ENCODE assay signal across 21 cellular contexts in genomic region chr16:66528294-66528693, GRCh38. TPM values are rescaled to one million over a fixed set of nuclear protein-coding genes. Genes with fewer than 3 reads are reported as not detected.
A peak's percentile ranks its signal among the peaks of the same experiment; 100 is the strongest.
DNase-seq lines count a peak whose midpoint lies in the region; ATAC-seq and TF ChIP-seq lines count a peak whose summit lies in the region.
"Had no signal": no experiment of that assay in that cellular context is flagged by ENCODE, and none has a peak within 500 bp of the region (broad histone marks: within the 10 kb centered on the region; RNA-seq: fewer than 3 reads in every experiment).

No MANE protein-coding gene starts in this region.

- H3K27ac ChIP-seq in CD4-positive, CD25-positive, alpha-beta regulatory T cell (ENCODE audit: insufficient read depth, low read length, poor library complexity, severe bottlenecking) = no peak overlapping the region
- no peak overlapping the region for H3K27ac ChIP-seq in HCT116 (ENCODE audit: low read depth, low read length)
- H3K27ac ChIP-seq in thyroid gland = no peak overlapping the region
- H3K27ac ChIP-seq in uterus = no peak overlapping the region
- H3K27ac ChIP-seq: HL-60, Peyer's patch had no signal

- peaks cover 5 to 57% (median 31%) of the 10 kb centered on the region in 4 donors for H3K4me1 Mint-ChIP-seq in CD4-positive, CD25-positive, alpha-beta regulatory T cell
- H3K4me1 Mint-ChIP-seq in dendritic cell treated with granulocyte-macrophage colony-stimulating factor and Interleukin-4, amounts not matched to agents 40 ng/mL and 50 ng/mL, for 4 days (ENCODE audit: low read depth) = peaks cover 59% of the 10 kb centered on the region

- H3K27ac Mint-ChIP-seq in CD4-positive, CD25-positive, alpha-beta regulatory T cell = peak overlapping the region in 2 of 3 donors; percentile 63 to 93
- peak overlapping the region; percentile 17 for H3K27ac Mint-ChIP-seq in dendritic cell treated with granulocyte-macrophage colony-stimulating factor and Interleukin-4, amounts not matched to agents 40 ng/mL and 50 ng/mL, for 4 days

- no peaks in the 10 kb centered on the region for H3K36me3 ChIP-seq in CD4-positive, CD25-positive, alpha-beta regulatory T cell (ENCODE audit: control insufficient read depth, insufficient read depth, low read length)
- H3K36me3 ChIP-seq in HCT116 (ENCODE audit: control insufficient read depth in 1 of 2, insufficient read depth in 2 of 2, low read length in 2 of 2) (peaks cover 7 to 9% of the 10 kb centered on the region in 2 experiments; a peak in 2 of 4 replicates), thyroid gland (peaks cover 20 to 23% of the 10 kb centered on the region in 2 donors), uterus (no peaks in the 10 kb centered on the region)

- TF ChIP-seq POLR2A in HCT116 (IDR thresholded peaks at IDR 0.05; ENCODE audit: borderline replicate concordance, extremely low read depth, insufficient read depth, insufficient read length) (no peak), thyroid gland (IDR thresholded peaks at IDR 0.05) (no peak), uterus (IDR thresholded peaks at IDR 0.05) (no peak)

- no peak overlapping the region for H2AFZ ChIP-seq in HCT116 (ENCODE audit: low read depth, low read length, poor library complexity, severe bottlenecking)

- H3K9me2 ChIP-seq in HCT116 (ENCODE audit: insufficient read depth) = no peaks in the 10 kb centered on the region

- BruUV-seq in HCT116 (replicated peaks; lab: Mats Ljungman, UMichigan) = no TSS peak

- CTCF ChIA-PET in HCT116 (lab: Charles Lee) = no interaction called here

- intact Hi-C loops in HCT116 (cut with micrococcal nuclease) (no loop called here), thyroid gland (cut with DNase I) (no loop called here), uterus (cut with DNase I; ENCODE audit: low total_unique reads) (no loop called here)
- intact Hi-C loops in dendritic cell treated with granulocyte-macrophage colony-stimulating factor and Interleukin-4, amounts not matched to agents 40 ng/mL and 50 ng/mL, for 4 days (cut with micrococcal nuclease) = no loop called here

- H3K27me3 ChIP-seq in CD4-positive, CD25-positive, alpha-beta regulatory T cell (ENCODE audit: control insufficient read depth, insufficient read depth, low read length) = no peaks in the 10 kb centered on the region
- no peaks in the 10 kb centered on the region for H3K27me3 ChIP-seq in HCT116 (ENCODE audit: insufficient read depth, low read length)
- H3K27me3 ChIP-seq in thyroid gland = no peaks in the 10 kb centered on the region
- no peaks in the 10 kb centered on the region for H3K27me3 ChIP-seq in uterus
- H3K27me3 ChIP-seq: Peyer's patch had no signal

- TF ChIP-seq CTCF in HCT116 (IDR thresholded peaks at IDR 0.05 in 2 of 3, conservative IDR thresholded peaks at IDR 0.05 in 1 of 3; ENCODE audit: borderline replicate concordance in 1 of 3, insufficient read depth in 1 of 3, low read depth in 2 of 3, low read length in 2 of 3) (no peak), thyroid gland (IDR thresholded peaks at IDR 0.05) (no peak), uterus (IDR thresholded peaks at IDR 0.05) (no peak)

- no peak overlapping the region for H3K4me2 ChIP-seq in HCT116 (ENCODE audit: low read length)

- no peak for DNase-seq in CD4-positive, CD25-positive, alpha-beta regulatory T cell
- DNase-seq in HCT116 (ENCODE audit: low read depth, low spot score) (no peak), thyroid gland (no peak), uterus (no peak)
- DNase-seq: AML-193; DMS153; GF-D8; KBM-7; NCI-H1105 treated with DMSO at 0.1 percent for 48 hours; NCI-H1694; NCI-H2107; NCI-H510A; NCI-H748 treated with DMSO at 0.1 percent for 48 hours; NK-92 treated with Interleukin-12 subunit alpha and Interleukin-12 subunit beta, amount 100 ng/mL, for 24 hours had no signal

- RAD21 ChIA-PET in HCT116 (lab: Charles Lee; ENCODE audit: low non-redundant PET in 1 of 2, low total read pairs in 2 of 2, uncharacterized antibody in 2 of 2, unreplicated experiment in 2 of 2) = no interaction called here

- H3K4me1 ChIP-seq in CD4-positive, CD25-positive, alpha-beta regulatory T cell (ENCODE audit: control insufficient read depth, insufficient read depth, low read length, poor library complexity, severe bottlenecking) = peaks cover 27% of the 10 kb centered on the region
- H3K4me1 ChIP-seq in HCT116 (ENCODE audit: control insufficient read depth in 1 of 2, insufficient read depth in 2 of 2, low read length in 2 of 2) (no peaks in the 10 kb centered on the region; a peak in 1 of 4 replicates), thyroid gland (peaks cover 28 to 35% of the 10 kb centered on the region in 2 donors), uterus (no peaks in the 10 kb centered on the region)
- H3K4me1 ChIP-seq: HAP-1 had no signal

- H3K9me3 Mint-ChIP-seq in CD4-positive, CD25-positive, alpha-beta regulatory T cell = no peaks in the 10 kb centered on the region
- no peaks in the 10 kb centered on the region for H3K9me3 Mint-ChIP-seq in dendritic cell treated with granulocyte-macrophage colony-stimulating factor and Interleukin-4, amounts not matched to agents 40 ng/mL and 50 ng/mL, for 4 days

- H3K79me2 ChIP-seq in HCT116 (ENCODE audit: insufficient read depth, low read length) = no peaks in the 10 kb centered on the region

- no peaks in the 10 kb centered on the region for H3K27me3 Mint-ChIP-seq in CD4-positive, CD25-positive, alpha-beta regulatory T cell
- H3K27me3 Mint-ChIP-seq in dendritic cell treated with granulocyte-macrophage colony-stimulating factor and Interleukin-4, amounts not matched to agents 40 ng/mL and 50 ng/mL, for 4 days = no peaks in the 10 kb centered on the region

- H3K9me3 ChIP-seq in CD4-positive, CD25-positive, alpha-beta regulatory T cell (ENCODE audit: control insufficient read depth in 2 of 2, low read length in 2 of 2) = no peaks in the 10 kb centered on the region
- H3K9me3 ChIP-seq in HCT116 (ENCODE audit: control insufficient read depth in 1 of 2, insufficient read depth in 1 of 2, low read depth in 1 of 2, low read length in 2 of 2) (no peaks in the 10 kb centered on the region), thyroid gland (no peaks in the 10 kb centered on the region), uterus (no peaks in the 10 kb centered on the region)
- H3K9me3 ChIP-seq: HAP-1, Peyer's patch had no signal

- H3K4me3 ChIP-seq in CD4-positive, CD25-positive, alpha-beta regulatory T cell (ENCODE audit: low read depth, low read length) = no peak overlapping the region
- H3K4me3 ChIP-seq in HCT116 (replicated peaks in 1 of 2; ENCODE audit: low read depth in 1 of 2, low read length in 2 of 2) = no peak overlapping the region
- no peak overlapping the region for H3K4me3 ChIP-seq in thyroid gland (replicated peaks in 1 of 3)
- no peak overlapping the region for H3K4me3 ChIP-seq in uterus
- H3K4me3 ChIP-seq: HAP-1, Peyer's patch had no signal

- no peak overlapping the region for H3K4me3 Mint-ChIP-seq in CD4-positive, CD25-positive, alpha-beta regulatory T cell
- H3K4me3 Mint-ChIP-seq in dendritic cell treated with granulocyte-macrophage colony-stimulating factor and Interleukin-4, amounts not matched to agents 40 ng/mL and 50 ng/mL, for 4 days = no peak overlapping the region

- POLR2A ChIA-PET in HCT116 (lab: Charles Lee) = no interaction called here

- TF ChIP-seq RAD21 in HCT116 (IDR thresholded peaks at IDR 0.05; ENCODE audit: low read depth) = no peak

- peaks cover 4% of the 10 kb centered on the region for H3K36me3 Mint-ChIP-seq in CD4-positive, CD25-positive, alpha-beta regulatory T cell
- H3K36me3 Mint-ChIP-seq in dendritic cell treated with granulocyte-macrophage colony-stimulating factor and Interleukin-4, amounts not matched to agents 40 ng/mL and 50 ng/mL, for 4 days (ENCODE audit: low read depth) = peaks cover 85% of the 10 kb centered on the region

- no peaks in the 10 kb centered on the region for H4K20me1 ChIP-seq in HCT116 (ENCODE audit: insufficient read depth)

- ATAC-seq in CD4-positive, CD25-positive, alpha-beta regulatory T cell (ENCODE audit: low read depth in 2 of 2) = no peak
- ATAC-seq in HCT116 = peak; percentile 54
- ATAC-seq in GM19324 (IDR thresholded peaks at IDR 0.05; ENCODE audit: low FRiP score, unreplicated experiment) = no peak

- H3K9ac ChIP-seq in HCT116 (ENCODE audit: low read length) = no peak overlapping the region

- 99 to 100% methylated on average over 5 of the region's 5 CpGs for WGBS in thyroid gland, 2 donors

TF ChIP-seq in HCT116, 20 proteins besides CTCF, POLR2A, EP300 and RAD21 (continues in another document):
- no peak for TF ChIP-seq POLR2AphosphoS5 (IDR thresholded peaks at IDR 0.05; ENCODE audit: low read depth, low read length)
- no peak for TF ChIP-seq ZNF274 (IDR thresholded peaks at IDR 0.05; ENCODE audit: low read depth, low read length)
- no peak for TF ChIP-seq ELF1 (IDR thresholded peaks at IDR 0.05; ENCODE audit: borderline replicate concordance, low read depth)
- TF ChIP-seq CEBPB (IDR thresholded peaks at IDR 0.05; ENCODE audit: low read depth) = no peak
- no peak for TF ChIP-seq SRF (IDR thresholded peaks at IDR 0.05; ENCODE audit: low read depth)
- TF ChIP-seq CBX3 (IDR thresholded peaks at IDR 0.05; ENCODE audit: low read depth) = no peak
- TF ChIP-seq FOSL1 (IDR thresholded peaks at IDR 0.05; ENCODE audit: low read depth) = no peak

RNA-seq across cellular contexts. Expression of gene TK2, which starts 21.6 kb away (rescaled TPM):
- total RNA-seq in CD4-positive, CD25-positive, alpha-beta regulatory T cell = 8.2 TPM
- polyA plus RNA-seq in CD4-positive, CD25-positive, alpha-beta regulatory T cell = 1 to 10 TPM; 5.1 to 8.8 (median 7.7) TPM
- 15.4 TPM for total RNA-seq in HCT116 (2021; ENCODE audit: unreplicated experiment)
- 14.7 and 16.9 TPM in 2 replicates for polyA plus RNA-seq in HCT116 (2012)
- total RNA-seq in thyroid gland = 10 to 100 TPM; 31.6 to 55.5 (median 46.6) TPM
- 10 to 100 TPM; 13.6 to 52.6 (median 39.2) TPM for total RNA-seq in uterus

RNA-seq across cellular contexts. Expression of gene CKLF, which starts 24.1 kb away (rescaled TPM):
- total RNA-seq in CD4-positive, CD25-positive, alpha-beta regulatory T cell = 48.2 TPM
- polyA plus RNA-seq in CD4-positive, CD25-positive, alpha-beta regulatory T cell = 100 to 1,000 TPM; 157 to 242 (median 168) TPM
- total RNA-seq in HCT116 (2021; ENCODE audit: unreplicated experiment) (38.6 TPM), thyroid gland (10 to 100 TPM; 22.1 to 79.4 (median 49.9) TPM), uterus (100 to 1,000 TPM in 1 of 4 donors, 10 to 100 TPM in 3; 31.3 to 118 (median 68.6) TPM)
- 84.1 and 84.2 TPM in 2 replicates for polyA plus RNA-seq in HCT116 (2012)

RNA-seq across cellular contexts. Expression of gene CMTM1, which starts 37.9 kb away (rescaled TPM):
- total RNA-seq in CD4-positive, CD25-positive, alpha-beta regulatory T cell = 3.2 TPM
- polyA plus RNA-seq in CD4-positive, CD25-positive, alpha-beta regulatory T cell = 1 to 10 TPM in 2 of 4 donors, under 1 TPM in 2; 0.26 to 1.7 (median 0.96) TPM
- total RNA-seq in HCT116 (2021; ENCODE audit: unreplicated experiment) = 5.2 TPM
- 2.3 TPM in 2 replicates for polyA plus RNA-seq in HCT116 (2012)
- total RNA-seq in thyroid gland = 1 to 10 TPM in 1 of 4 donors, not detected in 3; 3.8 TPM
- 1 to 10 TPM in 2 of 4 donors, not detected in 2; 5.0 to 5.3 TPM for total RNA-seq in uterus

RNA-seq across cellular contexts. Expression of gene CMTM2, which starts 51.0 kb away (rescaled TPM):
- total RNA-seq in CD4-positive, CD25-positive, alpha-beta regulatory T cell = 0.49 TPM
- polyA plus RNA-seq in CD4-positive, CD25-positive, alpha-beta regulatory T cell = not detected
- total RNA-seq in HCT116 (2021; ENCODE audit: unreplicated experiment) (0.42 TPM), thyroid gland (1 to 10 TPM in 1 of 4 donors, under 1 TPM in 1, not detected in 2; 0.67 to 1.1 TPM), uterus (1 to 10 TPM in 1 of 4 donors, not detected in 3; 1.2 TPM)
- 0.15 and 0.16 TPM in 2 replicates for polyA plus RNA-seq in HCT116 (2012)
- total RNA-seq: HT1080, Peyer's patch, SK-MEL-5 had no signal
